ENCODE assay signal across 1 cellular context in genomic region chr2:11357428-11357972, GRCh38.
TF ChIP-seq lines count a peak whose summit lies in the region.

No MANE protein-coding gene starts in this region.

TF ChIP-seq in HepG2, 621 proteins besides CTCF, POLR2A, EP300 and RAD21 (continued from another document and continues in another):
- TF ChIP-seq ZNF710 (CRISPR knock-in tag; IDR thresholded peaks at IDR 0.05; ENCODE audit: borderline replicate concordance) (peak; percentile 99), ZNF770 (CRISPR knock-in tag; IDR thresholded peaks at IDR 0.05) (peak; percentile 89), ZBTB34 (CRISPR knock-in tag; IDR thresholded peaks at IDR 0.05) (peak; percentile 100), MTF2 (CRISPR knock-in tag; IDR thresholded peaks at IDR 0.05; ENCODE audit: borderline replicate concordance) (no peak), FLYWCH1 (CRISPR knock-in tag; IDR thresholded peaks at IDR 0.05) (no peak), CENPT (CRISPR knock-in tag; IDR thresholded peaks at IDR 0.05; ENCODE audit: low read depth) (peak; percentile 91), ZBTB25 (CRISPR knock-in tag; IDR thresholded peaks at IDR 0.05) (peak; percentile 98), TCF7 (IDR thresholded peaks at IDR 0.05; ENCODE audit: low read depth) (peak; percentile 100), HIVEP1 (CRISPR knock-in tag; IDR thresholded peaks at IDR 0.05) (peak; percentile 93), PAWR (CRISPR knock-in tag; IDR thresholded peaks at IDR 0.05; ENCODE audit: borderline replicate concordance) (no peak), ZMYM2 (CRISPR knock-in tag; IDR thresholded peaks at IDR 0.05) (peak; percentile 97), SETDB1 (CRISPR knock-in tag; IDR thresholded peaks at IDR 0.05; ENCODE audit: borderline replicate concordance) (no peak), ZNF232 (CRISPR knock-in tag; IDR thresholded peaks at IDR 0.05; ENCODE audit: borderline replicate concordance) (peak; percentile 99), SPEN (CRISPR knock-in tag; IDR thresholded peaks at IDR 0.05; ENCODE audit: low read depth) (peak; percentile 98), SKI (IDR thresholded peaks at IDR 0.05; ENCODE audit: partially characterized antibody) (peak; percentile 100), MEF2D (CRISPR knock-in tag; IDR thresholded peaks at IDR 0.05) (peak; percentile 96), CERS6 (CRISPR knock-in tag; IDR thresholded peaks at IDR 0.05) (0 out of 2 replicates have a peak, but pooled peaks have one; percentile 65), POLR2AphosphoS2 (IDR thresholded peaks at IDR 0.05; ENCODE audit: low read depth, low read length) (no peak), MXD1 (CRISPR knock-in tag; IDR thresholded peaks at IDR 0.05) (no peak), HOXA3 (CRISPR knock-in tag; IDR thresholded peaks at IDR 0.05) (peak; percentile 99), PCBP2 (optimal IDR thresholded peaks at IDR 0.05; ENCODE audit: low read depth, low read length, poor library complexity, severe bottlenecking) (no peak), ZBTB37 (CRISPR knock-in tag; IDR thresholded peaks at IDR 0.05) (peak; percentile 81), ZNF567 (CRISPR knock-in tag; IDR thresholded peaks at IDR 0.05; ENCODE audit: borderline replicate concordance) (0 out of 2 replicates have a peak, but pooled peaks have one; percentile 19), FOXP1 (IDR thresholded peaks at IDR 0.05) (peak; percentile 81), FOXP1 (CRISPR knock-in tag; IDR thresholded peaks at IDR 0.05) (peak; percentile 96), ERF (CRISPR knock-in tag; IDR thresholded peaks at IDR 0.05) (peak; percentile 99), NFE2L1 (CRISPR knock-in tag; IDR thresholded peaks at IDR 0.05; ENCODE audit: borderline replicate concordance) (no peak), ZNF33A (CRISPR knock-in tag; IDR thresholded peaks at IDR 0.05; ENCODE audit: borderline replicate concordance) (no peak), STAG1 (CRISPR knock-in tag; IDR thresholded peaks at IDR 0.05) (peak; percentile 56), ZNF207 (IDR thresholded peaks at IDR 0.05; ENCODE audit: borderline replicate concordance) (no peak), ZNF772 (CRISPR knock-in tag; IDR thresholded peaks at IDR 0.05) (peak; percentile 100), ZNF503 (CRISPR knock-in tag; IDR thresholded peaks at IDR 0.05) (peak; percentile 100), ZNF256 (CRISPR knock-in tag; conservative IDR thresholded peaks at IDR 0.05) (peak; percentile 96; the same call in 1 of the 2 replicates), BCL6 (CRISPR knock-in tag; IDR thresholded peaks at IDR 0.05) (peak; percentile 99)
- TF ChIP-seq, protein P1, sequence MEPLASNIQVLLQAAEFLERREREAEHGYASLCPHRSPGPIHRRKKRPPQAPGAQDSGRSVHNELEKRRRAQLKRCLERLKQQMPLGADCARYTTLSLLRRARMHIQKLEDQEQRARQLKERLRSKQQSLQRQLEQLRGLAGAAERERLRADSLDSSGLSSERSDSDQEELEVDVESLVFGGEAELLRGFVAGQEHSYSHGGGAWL (CRISPR knock-in tag; IDR thresholded peaks at IDR 0.05): peak; percentile 87
- TF ChIP-seq, protein P2, sequence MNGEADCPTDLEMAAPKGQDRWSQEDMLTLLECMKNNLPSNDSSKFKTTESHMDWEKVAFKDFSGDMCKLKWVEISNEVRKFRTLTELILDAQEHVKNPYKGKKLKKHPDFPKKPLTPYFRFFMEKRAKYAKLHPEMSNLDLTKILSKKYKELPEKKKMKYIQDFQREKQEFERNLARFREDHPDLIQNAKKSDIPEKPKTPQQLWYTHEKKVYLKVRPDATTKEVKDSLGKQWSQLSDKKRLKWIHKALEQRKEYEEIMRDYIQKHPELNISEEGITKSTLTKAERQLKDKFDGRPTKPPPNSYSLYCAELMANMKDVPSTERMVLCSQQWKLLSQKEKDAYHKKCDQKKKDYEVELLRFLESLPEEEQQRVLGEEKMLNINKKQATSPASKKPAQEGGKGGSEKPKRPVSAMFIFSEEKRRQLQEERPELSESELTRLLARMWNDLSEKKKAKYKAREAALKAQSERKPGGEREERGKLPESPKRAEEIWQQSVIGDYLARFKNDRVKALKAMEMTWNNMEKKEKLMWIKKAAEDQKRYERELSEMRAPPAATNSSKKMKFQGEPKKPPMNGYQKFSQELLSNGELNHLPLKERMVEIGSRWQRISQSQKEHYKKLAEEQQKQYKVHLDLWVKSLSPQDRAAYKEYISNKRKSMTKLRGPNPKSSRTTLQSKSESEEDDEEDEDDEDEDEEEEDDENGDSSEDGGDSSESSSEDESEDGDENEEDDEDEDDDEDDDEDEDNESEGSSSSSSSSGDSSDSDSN (CRISPR knock-in tag; IDR thresholded peaks at IDR 0.05): peak; percentile 96
- TF ChIP-seq, protein P3, sequence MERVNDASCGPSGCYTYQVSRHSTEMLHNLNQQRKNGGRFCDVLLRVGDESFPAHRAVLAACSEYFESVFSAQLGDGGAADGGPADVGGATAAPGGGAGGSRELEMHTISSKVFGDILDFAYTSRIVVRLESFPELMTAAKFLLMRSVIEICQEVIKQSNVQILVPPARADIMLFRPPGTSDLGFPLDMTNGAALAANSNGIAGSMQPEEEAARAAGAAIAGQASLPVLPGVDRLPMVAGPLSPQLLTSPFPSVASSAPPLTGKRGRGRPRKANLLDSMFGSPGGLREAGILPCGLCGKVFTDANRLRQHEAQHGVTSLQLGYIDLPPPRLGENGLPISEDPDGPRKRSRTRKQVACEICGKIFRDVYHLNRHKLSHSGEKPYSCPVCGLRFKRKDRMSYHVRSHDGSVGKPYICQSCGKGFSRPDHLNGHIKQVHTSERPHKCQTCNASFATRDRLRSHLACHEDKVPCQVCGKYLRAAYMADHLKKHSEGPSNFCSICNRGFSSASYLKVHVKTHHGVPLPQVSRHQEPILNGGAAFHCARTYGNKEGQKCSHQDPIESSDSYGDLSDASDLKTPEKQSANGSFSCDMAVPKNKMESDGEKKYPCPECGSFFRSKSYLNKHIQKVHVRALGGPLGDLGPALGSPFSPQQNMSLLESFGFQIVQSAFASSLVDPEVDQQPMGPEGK (CRISPR knock-in tag; IDR thresholded peaks at IDR 0.05): peak; percentile 97
- TF ChIP-seq, protein P4, sequence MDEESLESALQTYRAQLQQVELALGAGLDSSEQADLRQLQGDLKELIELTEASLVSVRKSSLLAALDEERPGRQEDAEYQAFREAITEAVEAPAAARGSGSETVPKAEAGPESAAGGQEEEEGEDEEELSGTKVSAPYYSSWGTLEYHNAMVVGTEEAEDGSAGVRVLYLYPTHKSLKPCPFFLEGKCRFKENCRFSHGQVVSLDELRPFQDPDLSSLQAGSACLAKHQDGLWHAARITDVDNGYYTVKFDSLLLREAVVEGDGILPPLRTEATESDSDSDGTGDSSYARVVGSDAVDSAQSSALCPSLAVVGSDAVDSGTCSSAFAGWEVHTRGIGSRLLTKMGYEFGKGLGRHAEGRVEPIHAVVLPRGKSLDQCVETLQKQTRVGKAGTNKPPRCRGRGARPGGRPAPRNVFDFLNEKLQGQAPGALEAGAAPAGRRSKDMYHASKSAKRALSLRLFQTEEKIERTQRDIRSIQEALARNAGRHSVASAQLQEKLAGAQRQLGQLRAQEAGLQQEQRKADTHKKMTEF (CRISPR knock-in tag; IDR thresholded peaks at IDR 0.05): peak; percentile 100
- TF ChIP-seq, protein P5, sequence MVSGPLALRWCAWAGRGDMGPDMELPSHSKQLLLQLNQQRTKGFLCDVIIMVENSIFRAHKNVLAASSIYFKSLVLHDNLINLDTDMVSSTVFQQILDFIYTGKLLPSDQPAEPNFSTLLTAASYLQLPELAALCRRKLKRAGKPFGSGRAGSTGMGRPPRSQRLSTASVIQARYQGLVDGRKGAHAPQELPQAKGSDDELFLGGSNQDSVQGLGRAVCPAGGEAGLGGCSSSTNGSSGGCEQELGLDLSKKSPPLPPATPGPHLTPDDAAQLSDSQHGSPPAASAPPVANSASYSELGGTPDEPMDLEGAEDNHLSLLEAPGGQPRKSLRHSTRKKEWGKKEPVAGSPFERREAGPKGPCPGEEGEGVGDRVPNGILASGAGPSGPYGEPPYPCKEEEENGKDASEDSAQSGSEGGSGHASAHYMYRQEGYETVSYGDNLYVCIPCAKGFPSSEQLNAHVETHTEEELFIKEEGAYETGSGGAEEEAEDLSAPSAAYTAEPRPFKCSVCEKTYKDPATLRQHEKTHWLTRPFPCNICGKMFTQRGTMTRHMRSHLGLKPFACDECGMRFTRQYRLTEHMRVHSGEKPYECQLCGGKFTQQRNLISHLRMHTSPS (CRISPR knock-in tag; IDR thresholded peaks at IDR 0.05; ENCODE audit: low read depth): peak; percentile 100
